1 cellular context compared by ENCODE assay signal in the genomic region with DNA sequence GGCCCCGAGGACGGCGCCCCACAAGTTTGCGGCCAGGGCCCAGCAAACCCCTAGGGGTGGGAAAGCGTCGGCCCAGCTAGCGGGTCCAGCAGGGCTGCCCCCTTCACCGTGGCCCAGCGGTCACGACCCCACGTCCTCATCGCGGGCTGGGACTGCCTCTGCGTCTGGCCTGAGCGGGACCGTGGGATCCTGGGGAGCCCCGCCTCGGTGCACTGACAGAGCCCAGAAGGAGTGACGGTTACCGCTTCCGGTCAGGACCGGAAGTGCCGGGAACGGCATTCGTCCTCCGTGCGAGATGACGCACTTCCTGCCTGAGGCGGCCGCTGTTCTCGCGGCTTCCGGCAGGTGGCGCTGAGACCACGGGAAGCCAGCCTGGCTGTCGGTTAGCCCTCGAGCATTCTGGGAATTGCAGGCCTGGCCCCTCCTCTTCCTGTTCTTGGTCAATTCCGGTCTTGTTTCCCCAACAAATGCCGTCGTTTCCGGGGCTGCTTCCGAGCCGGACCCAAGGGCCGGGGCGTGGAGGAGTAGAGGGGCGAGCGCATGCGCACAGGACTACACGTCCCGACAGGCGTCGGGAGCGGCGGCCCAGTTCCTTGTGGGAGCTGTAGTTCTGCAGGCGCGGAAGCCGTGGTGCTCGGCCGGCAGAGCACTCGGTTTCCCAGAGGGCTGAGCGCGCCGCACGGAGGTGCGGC.
TF ChIP-seq lines count a peak whose summit lies in the region.

A gene (plus strand): TSS at position 682 of the 692 bp plus-strand sequence. CDS start 1,884 bp downstream, outside the sequence.

TF ChIP-seq in HepG2, 621 proteins besides CTCF, POLR2A, EP300 and RAD21 (continued from another document and continues in another):
- TF ChIP-seq, protein P1, sequence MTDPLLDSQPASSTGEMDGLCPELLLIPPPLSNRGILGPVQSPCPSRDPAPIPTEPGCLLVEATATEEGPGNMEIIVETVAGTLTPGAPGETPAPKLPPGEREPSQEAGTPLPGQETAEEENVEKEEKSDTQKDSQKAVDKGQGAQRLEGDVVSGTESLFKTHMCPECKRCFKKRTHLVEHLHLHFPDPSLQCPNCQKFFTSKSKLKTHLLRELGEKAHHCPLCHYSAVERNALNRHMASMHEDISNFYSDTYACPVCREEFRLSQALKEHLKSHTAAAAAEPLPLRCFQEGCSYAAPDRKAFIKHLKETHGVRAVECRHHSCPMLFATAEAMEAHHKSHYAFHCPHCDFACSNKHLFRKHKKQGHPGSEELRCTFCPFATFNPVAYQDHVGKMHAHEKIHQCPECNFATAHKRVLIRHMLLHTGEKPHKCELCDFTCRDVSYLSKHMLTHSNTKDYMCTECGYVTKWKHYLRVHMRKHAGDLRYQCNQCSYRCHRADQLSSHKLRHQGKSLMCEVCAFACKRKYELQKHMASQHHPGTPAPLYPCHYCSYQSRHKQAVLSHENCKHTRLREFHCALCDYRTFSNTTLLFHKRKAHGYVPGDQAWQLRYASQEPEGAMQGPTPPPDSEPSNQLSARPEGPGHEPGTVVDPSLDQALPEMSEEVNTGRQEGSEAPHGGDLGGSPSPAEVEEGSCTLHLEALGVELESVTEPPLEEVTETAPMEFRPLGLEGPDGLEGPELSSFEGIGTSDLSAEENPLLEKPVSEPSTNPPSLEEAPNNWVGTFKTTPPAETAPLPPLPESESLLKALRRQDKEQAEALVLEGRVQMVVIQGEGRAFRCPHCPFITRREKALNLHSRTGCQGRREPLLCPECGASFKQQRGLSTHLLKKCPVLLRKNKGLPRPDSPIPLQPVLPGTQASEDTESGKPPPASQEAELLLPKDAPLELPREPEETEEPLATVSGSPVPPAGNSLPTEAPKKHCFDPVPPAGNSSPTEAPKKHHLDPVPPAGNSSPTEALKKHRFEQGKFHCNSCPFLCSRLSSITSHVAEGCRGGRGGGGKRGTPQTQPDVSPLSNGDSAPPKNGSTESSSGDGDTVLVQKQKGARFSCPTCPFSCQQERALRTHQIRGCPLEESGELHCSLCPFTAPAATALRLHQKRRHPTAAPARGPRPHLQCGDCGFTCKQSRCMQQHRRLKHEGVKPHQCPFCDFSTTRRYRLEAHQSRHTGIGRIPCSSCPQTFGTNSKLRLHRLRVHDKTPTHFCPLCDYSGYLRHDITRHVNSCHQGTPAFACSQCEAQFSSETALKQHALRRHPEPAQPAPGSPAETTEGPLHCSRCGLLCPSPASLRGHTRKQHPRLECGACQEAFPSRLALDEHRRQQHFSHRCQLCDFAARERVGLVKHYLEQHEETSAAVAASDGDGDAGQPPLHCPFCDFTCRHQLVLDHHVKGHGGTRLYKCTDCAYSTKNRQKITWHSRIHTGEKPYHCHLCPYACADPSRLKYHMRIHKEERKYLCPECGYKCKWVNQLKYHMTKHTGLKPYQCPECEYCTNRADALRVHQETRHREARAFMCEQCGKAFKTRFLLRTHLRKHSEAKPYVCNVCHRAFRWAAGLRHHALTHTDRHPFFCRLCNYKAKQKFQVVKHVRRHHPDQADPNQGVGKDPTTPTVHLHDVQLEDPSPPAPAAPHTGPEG (CRISPR knock-in tag; IDR thresholded peaks at IDR 0.05) = peak; percentile 34; the same call in 1 of the 2 replicates
- peak; percentile 77 for TF ChIP-seq ASH2L (IDR thresholded peaks at IDR 0.05; ENCODE audit: insufficient read length, low read depth, low read length)
- TF ChIP-seq, protein P2, sequence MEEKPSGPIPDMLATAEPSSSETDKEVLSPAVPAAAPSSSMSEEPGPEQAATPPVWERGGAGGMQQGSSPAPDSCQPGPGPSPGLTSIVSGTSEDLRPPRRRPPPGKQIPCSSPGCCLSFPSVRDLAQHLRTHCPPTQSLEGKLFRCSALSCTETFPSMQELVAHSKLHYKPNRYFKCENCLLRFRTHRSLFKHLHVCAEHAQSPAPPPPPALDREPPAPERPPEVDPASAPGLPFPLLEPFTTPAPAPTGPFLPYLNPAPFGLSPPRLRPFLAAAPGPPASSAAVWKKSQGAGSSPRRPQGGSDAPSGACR (CRISPR knock-in tag; IDR thresholded peaks at IDR 0.05) = no peak; the same call in 1 of the 2 replicates
- TF ChIP-seq, protein P3, sequence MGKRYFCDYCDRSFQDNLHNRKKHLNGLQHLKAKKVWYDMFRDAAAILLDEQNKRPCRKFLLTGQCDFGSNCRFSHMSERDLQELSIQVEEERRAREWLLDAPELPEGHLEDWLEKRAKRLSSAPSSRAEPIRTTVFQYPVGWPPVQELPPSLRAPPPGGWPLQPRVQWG (CRISPR knock-in tag; IDR thresholded peaks at IDR 0.05; ENCODE audit: borderline replicate concordance, low read depth) = no peak
- TF ChIP-seq ZNF713 (CRISPR knock-in tag; IDR thresholded peaks at IDR 0.05) = 0 out of 2 replicates have a peak, but pooled peaks have one; percentile 51
- TF ChIP-seq, protein P4, sequence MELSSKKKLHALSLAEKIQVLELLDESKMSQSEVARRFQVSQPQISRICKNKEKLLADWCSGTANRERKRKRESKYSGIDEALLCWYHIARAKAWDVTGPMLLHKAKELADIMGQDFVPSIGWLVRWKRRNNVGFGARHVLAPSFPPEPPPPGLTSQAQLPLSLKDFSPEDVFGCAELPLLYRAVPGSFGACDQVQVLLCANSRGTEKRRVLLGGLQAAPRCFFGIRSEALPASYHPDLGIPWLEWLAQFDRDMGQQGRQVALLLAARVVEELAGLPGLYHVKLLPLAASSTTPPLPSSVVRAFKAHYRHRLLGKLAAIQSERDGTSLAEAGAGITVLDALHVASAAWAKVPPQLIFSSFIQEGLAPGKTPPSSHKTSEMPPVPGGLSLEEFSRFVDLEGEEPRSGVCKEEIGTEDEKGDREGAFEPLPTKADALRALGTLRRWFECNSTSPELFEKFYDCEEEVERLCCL (CRISPR knock-in tag; IDR thresholded peaks at IDR 0.05; ENCODE audit: borderline replicate concordance) = no peak; the same call in 1 of the 2 replicates
- no peak for TF ChIP-seq JDP2 (CRISPR knock-in tag; IDR thresholded peaks at IDR 0.05; ENCODE audit: borderline replicate concordance)
- peak; percentile 87 for TF ChIP-seq SAP130 (CRISPR knock-in tag; IDR thresholded peaks at IDR 0.05; ENCODE audit: low read depth)
- TF ChIP-seq BRD4 (CRISPR knock-in tag; IDR thresholded peaks at IDR 0.05) = 0 out of 2 replicates have a peak, but pooled peaks have one; percentile 76
- TF ChIP-seq CREB1 (IDR thresholded peaks at IDR 0.05) = peak; percentile 97
- TF ChIP-seq CREB1 (CRISPR knock-in tag; IDR thresholded peaks at IDR 0.05) = peak; percentile 96
- peak; percentile 99 for TF ChIP-seq ZBTB21 (CRISPR knock-in tag; IDR thresholded peaks at IDR 0.05)
- peak; percentile 84; the same call in 1 of the 2 replicates for TF ChIP-seq ZNF891 (CRISPR knock-in tag; IDR thresholded peaks at IDR 0.05)
- TF ChIP-seq ZNF577 (CRISPR knock-in tag; IDR thresholded peaks at IDR 0.05; ENCODE audit: borderline replicate concordance, low read depth) = no peak
- TF ChIP-seq, protein P5, sequence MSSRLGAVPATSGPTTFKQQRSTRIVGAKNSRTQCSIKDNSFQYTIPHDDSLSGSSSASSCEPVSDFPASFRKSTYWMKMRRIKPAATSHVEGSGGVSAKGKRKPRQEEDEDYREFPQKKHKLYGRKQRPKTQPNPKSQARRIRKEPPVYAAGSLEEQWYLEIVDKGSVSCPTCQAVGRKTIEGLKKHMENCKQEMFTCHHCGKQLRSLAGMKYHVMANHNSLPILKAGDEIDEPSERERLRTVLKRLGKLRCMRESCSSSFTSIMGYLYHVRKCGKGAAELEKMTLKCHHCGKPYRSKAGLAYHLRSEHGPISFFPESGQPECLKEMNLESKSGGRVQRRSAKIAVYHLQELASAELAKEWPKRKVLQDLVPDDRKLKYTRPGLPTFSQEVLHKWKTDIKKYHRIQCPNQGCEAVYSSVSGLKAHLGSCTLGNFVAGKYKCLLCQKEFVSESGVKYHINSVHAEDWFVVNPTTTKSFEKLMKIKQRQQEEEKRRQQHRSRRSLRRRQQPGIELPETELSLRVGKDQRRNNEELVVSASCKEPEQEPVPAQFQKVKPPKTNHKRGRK (CRISPR knock-in tag; IDR thresholded peaks at IDR 0.05) = no peak
- no peak for TF ChIP-seq ZNF326 (CRISPR knock-in tag; IDR thresholded peaks at IDR 0.05; ENCODE audit: borderline replicate concordance)
- peak; percentile 93 for TF ChIP-seq PHF20 (CRISPR knock-in tag; IDR thresholded peaks at IDR 0.05)
- no peak for TF ChIP-seq SMYD3 (CRISPR knock-in tag; IDR thresholded peaks at IDR 0.05)
- no peak for TF ChIP-seq ZNF775 (CRISPR knock-in tag; IDR thresholded peaks at IDR 0.05; ENCODE audit: borderline replicate concordance)
- peak; percentile 18; the same call in 1 of the 2 replicates for TF ChIP-seq ZNF44 (CRISPR knock-in tag; IDR thresholded peaks at IDR 0.05)
- TF ChIP-seq CBX5 (CRISPR knock-in tag; IDR thresholded peaks at IDR 0.05; ENCODE audit: borderline replicate concordance) = peak; percentile 94; the same call in 1 of the 2 replicates
- TF ChIP-seq SP5 (CRISPR knock-in tag; IDR thresholded peaks at IDR 0.05; ENCODE audit: borderline replicate concordance, low read depth) = peak; percentile 59
- no peak for TF ChIP-seq SETDB1 (CRISPR knock-in tag; IDR thresholded peaks at IDR 0.05; ENCODE audit: borderline replicate concordance)
- TF ChIP-seq SRY (CRISPR knock-in tag; IDR thresholded peaks at IDR 0.05) = peak; percentile 94
- TF ChIP-seq, protein P6, sequence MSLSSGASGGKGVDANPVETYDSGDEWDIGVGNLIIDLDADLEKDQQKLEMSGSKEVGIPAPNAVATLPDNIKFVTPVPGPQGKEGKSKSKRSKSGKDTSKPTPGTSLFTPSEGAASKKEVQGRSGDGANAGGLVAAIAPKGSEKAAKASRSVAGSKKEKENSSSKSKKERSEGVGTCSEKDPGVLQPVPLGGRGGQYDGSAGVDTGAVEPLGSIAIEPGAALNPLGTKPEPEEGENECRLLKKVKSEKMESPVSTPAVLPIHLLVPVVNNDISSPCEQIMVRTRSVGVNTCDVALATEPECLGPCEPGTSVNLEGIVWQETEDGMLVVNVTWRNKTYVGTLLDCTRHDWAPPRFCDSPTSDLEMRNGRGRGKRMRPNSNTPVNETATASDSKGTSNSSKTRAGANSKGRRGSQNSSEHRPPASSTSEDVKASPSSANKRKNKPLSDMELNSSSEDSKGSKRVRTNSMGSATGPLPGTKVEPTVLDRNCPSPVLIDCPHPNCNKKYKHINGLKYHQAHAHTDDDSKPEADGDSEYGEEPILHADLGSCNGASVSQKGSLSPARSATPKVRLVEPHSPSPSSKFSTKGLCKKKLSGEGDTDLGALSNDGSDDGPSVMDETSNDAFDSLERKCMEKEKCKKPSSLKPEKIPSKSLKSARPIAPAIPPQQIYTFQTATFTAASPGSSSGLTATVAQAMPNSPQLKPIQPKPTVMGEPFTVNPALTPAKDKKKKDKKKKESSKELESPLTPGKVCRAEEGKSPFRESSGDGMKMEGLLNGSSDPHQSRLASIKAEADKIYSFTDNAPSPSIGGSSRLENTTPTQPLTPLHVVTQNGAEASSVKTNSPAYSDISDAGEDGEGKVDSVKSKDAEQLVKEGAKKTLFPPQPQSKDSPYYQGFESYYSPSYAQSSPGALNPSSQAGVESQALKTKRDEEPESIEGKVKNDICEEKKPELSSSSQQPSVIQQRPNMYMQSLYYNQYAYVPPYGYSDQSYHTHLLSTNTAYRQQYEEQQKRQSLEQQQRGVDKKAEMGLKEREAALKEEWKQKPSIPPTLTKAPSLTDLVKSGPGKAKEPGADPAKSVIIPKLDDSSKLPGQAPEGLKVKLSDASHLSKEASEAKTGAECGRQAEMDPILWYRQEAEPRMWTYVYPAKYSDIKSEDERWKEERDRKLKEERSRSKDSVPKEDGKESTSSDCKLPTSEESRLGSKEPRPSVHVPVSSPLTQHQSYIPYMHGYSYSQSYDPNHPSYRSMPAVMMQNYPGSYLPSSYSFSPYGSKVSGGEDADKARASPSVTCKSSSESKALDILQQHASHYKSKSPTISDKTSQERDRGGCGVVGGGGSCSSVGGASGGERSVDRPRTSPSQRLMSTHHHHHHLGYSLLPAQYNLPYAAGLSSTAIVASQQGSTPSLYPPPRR (CRISPR knock-in tag; IDR thresholded peaks at IDR 0.05; ENCODE audit: borderline replicate concordance) = peak; percentile 21; the same call in 1 of the 2 replicates
- peak; percentile 70 for TF ChIP-seq NFKBIZ (CRISPR knock-in tag; IDR thresholded peaks at IDR 0.05)
- TF ChIP-seq MIER2 (CRISPR knock-in tag; IDR thresholded peaks at IDR 0.05) = peak; percentile 57; the same call in 1 of the 2 replicates
- TF ChIP-seq TOE1 (CRISPR knock-in tag; IDR thresholded peaks at IDR 0.05) = no peak; the same call in 1 of the 2 replicates
- no peak for TF ChIP-seq ZNF264 (CRISPR knock-in tag; IDR thresholded peaks at IDR 0.05)
- no peak for TF ChIP-seq ZNF282 (IDR thresholded peaks at IDR 0.05; ENCODE audit: partially characterized antibody)
- TF ChIP-seq WIZ (CRISPR knock-in tag; IDR thresholded peaks at IDR 0.05) = peak; percentile 95; the same call in 1 of the 2 replicates
- peak; percentile 94 for TF ChIP-seq HCFC1 (IDR thresholded peaks at IDR 0.05; ENCODE audit: low read depth, low read length)
- TF ChIP-seq CCAR2 (optimal IDR thresholded peaks at IDR 0.05; ENCODE audit: low read depth, low read length) = no peak
- no peak for TF ChIP-seq GPN1 (CRISPR knock-in tag; IDR thresholded peaks at IDR 0.05; ENCODE audit: borderline replicate concordance)
- peak; percentile 76 for TF ChIP-seq ELF3 (CRISPR knock-in tag; IDR thresholded peaks at IDR 0.05)
- TF ChIP-seq ZNF564 (CRISPR knock-in tag; IDR thresholded peaks at IDR 0.05) = peak; percentile 23; the same call in 1 of the 2 replicates
- TF ChIP-seq ZSCAN25 (CRISPR knock-in tag; IDR thresholded peaks at IDR 0.05) = peak; percentile 46
- peak; percentile 89; the same call in 1 of the 2 replicates for TF ChIP-seq ZNF772 (CRISPR knock-in tag; IDR thresholded peaks at IDR 0.05)
- TF ChIP-seq HIVEP1 (CRISPR knock-in tag; IDR thresholded peaks at IDR 0.05) = peak; percentile 84
- TF ChIP-seq HMGA1 (CRISPR knock-in tag; conservative IDR thresholded peaks at IDR 0.05) = no peak
- TF ChIP-seq, protein P7, sequence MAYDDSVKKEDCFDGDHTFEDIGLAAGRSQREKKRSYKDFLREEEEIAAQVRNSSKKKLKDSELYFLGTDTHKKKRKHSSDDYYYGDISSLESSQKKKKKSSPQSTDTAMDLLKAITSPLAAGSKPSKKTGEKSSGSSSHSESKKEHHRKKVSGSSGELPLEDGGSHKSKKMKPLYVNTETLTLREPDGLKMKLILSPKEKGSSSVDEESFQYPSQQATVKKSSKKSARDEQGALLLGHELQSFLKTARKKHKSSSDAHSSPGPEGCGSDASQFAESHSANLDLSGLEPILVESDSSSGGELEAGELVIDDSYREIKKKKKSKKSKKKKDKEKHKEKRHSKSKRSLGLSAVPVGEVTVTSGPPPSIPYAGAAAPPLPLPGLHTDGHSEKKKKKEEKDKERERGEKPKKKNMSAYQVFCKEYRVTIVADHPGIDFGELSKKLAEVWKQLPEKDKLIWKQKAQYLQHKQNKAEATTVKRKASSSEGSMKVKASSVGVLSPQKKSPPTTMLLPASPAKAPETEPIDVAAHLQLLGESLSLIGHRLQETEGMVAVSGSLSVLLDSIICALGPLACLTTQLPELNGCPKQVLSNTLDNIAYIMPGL (CRISPR knock-in tag; IDR thresholded peaks at IDR 0.05; ENCODE audit: borderline replicate concordance in 1 of 2, low read depth in 1 of 2) = peak; percentile 94 to 96
